Comparison of ENCODE assay signal across 8 cellular contexts in the genomic region with DNA sequence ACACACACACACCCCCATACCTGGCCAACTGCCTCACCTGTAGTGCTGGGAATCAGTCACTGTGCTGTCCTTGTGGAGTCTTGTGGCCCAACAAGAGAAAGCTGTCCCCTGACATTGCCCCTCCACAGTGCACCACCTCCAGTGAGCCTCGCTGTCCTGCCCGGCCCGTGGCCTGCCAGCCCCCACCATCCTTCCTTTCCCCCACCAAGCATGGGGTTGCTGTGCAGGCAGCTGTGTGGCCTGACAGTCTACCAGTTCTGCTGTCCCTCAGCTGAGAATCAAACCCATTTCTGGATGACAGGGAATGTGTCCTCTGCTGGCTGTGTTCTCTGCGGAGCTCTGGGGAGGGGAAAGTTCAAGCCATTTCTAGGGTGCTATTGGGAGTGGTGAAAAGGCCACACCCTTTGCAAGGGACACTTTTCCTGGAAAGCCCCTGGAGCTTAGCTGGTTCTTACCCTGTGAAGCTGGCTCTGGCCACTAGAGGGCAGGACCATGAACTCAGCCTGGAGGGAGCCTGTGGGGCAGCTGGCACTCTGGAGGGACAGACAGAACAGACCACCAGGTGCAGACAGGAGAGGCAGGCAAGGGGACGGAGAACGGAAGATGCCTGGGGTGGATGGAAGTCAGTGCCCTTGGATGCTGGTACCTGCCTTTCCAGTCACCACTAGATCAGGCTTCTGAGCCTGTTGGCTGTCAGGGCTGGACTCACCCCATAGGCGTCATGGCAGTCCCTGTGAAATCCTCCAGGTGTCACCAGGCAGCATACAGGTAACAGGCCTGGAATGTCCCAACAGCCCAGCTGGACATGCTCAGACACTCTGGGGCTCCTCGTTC. TPM values are rescaled to one million over a fixed set of nuclear protein-coding genes. Genes with fewer than 3 reads are reported as not detected.
DNase-seq lines count a peak whose midpoint lies in the region; ATAC-seq and TF ChIP-seq lines count a peak whose summit lies in the region.

No MANE protein-coding gene starts in this region.

- no peak overlapping the region for H3K4me2 ChIP-seq in SK-N-SH

- H4K20me1 ChIP-seq in SK-N-SH (ENCODE audit: insufficient read depth) = no peaks in the 10 kb centered on the region

- no peaks in the 10 kb centered on the region for H3K27me3 ChIP-seq in SK-N-SH (ENCODE audit: insufficient read depth)

- TF ChIP-seq CTCF in SK-N-SH (IDR thresholded peaks at IDR 0.05) (peak; percentile 75), retinal pigment epithelial cell (conservative IDR thresholded peaks at IDR 0.05; ENCODE audit: low read depth, low read length) (peak; percentile 92)

- H3K9ac ChIP-seq in SK-N-SH = no peak overlapping the region

- H3K9me3 ChIP-seq in SK-N-SH = no peaks in the 10 kb centered on the region

- no peaks in the 10 kb centered on the region for H3K36me3 ChIP-seq in SK-N-SH (replicated peaks in 1 of 2; ENCODE audit: control insufficient read depth in 1 of 2, insufficient read depth in 2 of 2, low read length in 1 of 2)

- no peak for TF ChIP-seq EP300 in SK-N-SH (IDR thresholded peaks at IDR 0.05; ENCODE audit: borderline replicate concordance in 1 of 2, low read depth in 1 of 2, low read length in 1 of 2)

- 46% methylated on average over 8 of the region's 8 CpGs for WGBS in SK-N-SH (ENCODE audit: low lambda C conversion rate)

- DNase-seq in COR-L47 (lab: John Stamatoyannopoulos, UW) (peak; percentile 15), HK-2 (ENCODE audit: unreplicated experiment) (peak; percentile 60), SK-N-SH (peak; percentile 74), left cardiac atrium (peak; percentile 54), retinal pigment epithelial cell (ENCODE audit: low read depth) (no peak), DMS79 treated with DMSO at 0.1 percent for 48 hours (lab: John Stamatoyannopoulos, UW) (no peak)
- peak; percentile 60 for DNase-seq in activated naive CD4-positive, alpha-beta T cell treated with anti-CD3 and anti-CD28 coated beads, Interleukin-2, amount 50 U/mL, for 16 hours

- H3K4me3 ChIP-seq in SK-N-SH (ENCODE audit: low read depth in 2 of 2, low read length in 1 of 2) (peak overlapping the region in 1 of 2 experiments; percentile 46; a peak in 1 of 4 replicates), retinal pigment epithelial cell (ENCODE audit: low read length) (no peak overlapping the region)

- H3K9me2 ChIP-seq in SK-N-SH = no peaks in the 10 kb centered on the region

- CTCF ChIA-PET in SK-N-SH (lab: Yijun Ruan, JAX) = interaction anchor here (0.6 to 3.9 kb wide), 25 partner anchors 8 to 390 kb away, joined by 3 to 27 read pairs (median 5); partner anchors contain the start of gene MTPAP

- peak; percentile 37 for TF ChIP-seq RAD21 in SK-N-SH (IDR thresholded peaks at IDR 0.05; ENCODE audit: low read length)

- POLR2A ChIA-PET in SK-N-SH (lab: Yijun Ruan, JAX) = no interaction called here

- H3F3A ChIP-seq in SK-N-SH (replicated peaks; ENCODE audit: insufficient read depth) = no peaks in the 10 kb centered on the region

- intact Hi-C loops in left cardiac atrium (cut with DNase I) = no loop called here

- H3K4me1 ChIP-seq in SK-N-SH (ENCODE audit: control insufficient read depth in 1 of 2, insufficient read depth in 2 of 2, low read depth in 1 of 2, low read length in 1 of 2) = no peaks in the 10 kb centered on the region; a peak in 1 of 4 replicates

- H2AFZ ChIP-seq in SK-N-SH (ENCODE audit: low read depth) = no peak overlapping the region

- no peaks in the 10 kb centered on the region for H3K79me2 ChIP-seq in SK-N-SH (ENCODE audit: insufficient read depth)

- H3K27ac ChIP-seq in SK-N-SH (ENCODE audit: low read depth in 2 of 2, low read length in 1 of 2) = no peak overlapping the region

- ATAC-seq in GM19452 (IDR thresholded peaks at IDR 0.05; ENCODE audit: unreplicated experiment) (peak; percentile 86), left cardiac atrium (peak; percentile 44 to 54)

TF ChIP-seq in SK-N-SH, 30 proteins besides CTCF, POLR2A, EP300 and RAD21:
- TF ChIP-seq SMC3 (IDR thresholded peaks at IDR 0.05; ENCODE audit: low read depth, low read length) = peak; percentile 43
- no peak for TF ChIP-seq YY1 (IDR thresholded peaks at IDR 0.05; ENCODE audit: low read depth)

RNA-seq across cellular contexts. Expression of gene MTPAP, which starts 10.5 kb away (rescaled TPM):
- 4.5 and 5.2 TPM in 2 replicates for polyA plus RNA-seq in SK-N-SH (2012; rRNA removed)
- polyA plus RNA-seq in SK-N-SH (2012; cell fraction: cytosol; rRNA removed) = 5.5 and 6.2 TPM in 2 replicates
- polyA plus RNA-seq in SK-N-SH (2012; cell fraction: nucleus; rRNA removed) = 4.6 and 9.0 TPM in 2 replicates
- total RNA-seq in left cardiac atrium = 10 to 100 TPM; 22.6 to 27.2 TPM

Comparison
In these comparisons a context has a peak if more than half of its experiments do, and no peak if none do; other contexts are left out.
1. DNase-seq: peak in COR-L47 (single experiment), HK-2 (single experiment), SK-N-SH (single experiment), activated naive CD4-positive, alpha-beta T cell treated with anti-CD3 and anti-CD28 coated beads, Interleukin-2, amount 50 U/mL, for 16 hours (single experiment) and left cardiac atrium (single experiment); none in retinal pigment epithelial cell (single experiment) and DMS79 treated with DMSO at 0.1 percent for 48 hours (single experiment).